ENCODE assay signal across 14 cellular contexts in genomic region chr2:47299555-47299954, GRCh38.
DNase-seq lines count a peak whose midpoint lies in the region; ATAC-seq and TF ChIP-seq lines count a peak whose summit lies in the region.
"Had no signal": no experiment of that assay in that cellular context is flagged by ENCODE, and none has a peak within 500 bp of the region (broad histone marks: within the 10 kb centered on the region; RNA-seq: fewer than 3 reads in every experiment).

No MANE protein-coding gene starts in this region.

- DNase-seq in DMS53 (lab: John Stamatoyannopoulos, UW) (peak; percentile 43), DMS53 treated with DMSO at 0.1 percent for 48 hours (lab: John Stamatoyannopoulos, UW; ENCODE audit: unreplicated experiment) (no peak), fibroblast of the aortic adventitia (ENCODE audit: low read depth) (peak; percentile 72), esophagus squamous epithelium (lab: John Stamatoyannopoulos, UW) (no peak)
- no peak for DNase-seq in activated CD8-positive, alpha-beta memory T cell treated with anti-CD3 and anti-CD28 coated beads for 24 hours
- no peak for DNase-seq in activated CD4-positive, alpha-beta memory T cell treated with anti-CD3 and anti-CD28 coated beads, Interleukin-2, amount 10 ng/mL, durations not matched to agents 7 days and 5 days
- DNase-seq: activated T-cell treated with anti-CD3 and anti-CD28 coated beads, Interleukin-2, amount 50 U/mL, for 72 hours; NCI-H1436; stimulated activated CD4-positive, alpha-beta T cell treated with anti-CD3 and anti-CD28 coated beads, Interleukin-15, amount 100 ng/mL, for 24 hours; stimulated activated naive CD8-positive, alpha-beta T cell treated with anti-CD3 and anti-CD28 coated beads, Interleukin-15, Interleukin-2, amounts not matched to agents 100 U/mL and 50 U/mL, for 24 hours had no signal

- no peaks in the 10 kb centered on the region for H3K36me3 Mint-ChIP-seq in activated CD4-positive, alpha-beta memory T cell treated with anti-CD3 and anti-CD28 coated beads, Interleukin-2, amount 10 ng/mL, durations not matched to agents 7 days and 5 days (ENCODE audit: low read depth)

- no peaks in the 10 kb centered on the region for H3K9me3 ChIP-seq in subcutaneous abdominal adipose tissue (ENCODE audit: control insufficient read depth in 5 of 5, low read length in 5 of 5)
- H3K9me3 ChIP-seq in esophagus squamous epithelium: no peaks in the 10 kb centered on the region

- H3K9ac ChIP-seq in subcutaneous abdominal adipose tissue (ENCODE audit: low read length in 5 of 5): no peak overlapping the region

- CTCF ChIA-PET in activated CD4-positive, alpha-beta memory T cell treated with anti-CD3 and anti-CD28 coated beads, Interleukin-2, amount 10 ng/mL, durations not matched to agents 7 days and 5 days (lab: Charles Lee): no interaction called here

- H3K27me3 Mint-ChIP-seq in activated CD4-positive, alpha-beta memory T cell treated with anti-CD3 and anti-CD28 coated beads, Interleukin-2, amount 10 ng/mL, durations not matched to agents 7 days and 5 days: peaks cover 33% of the 10 kb centered on the region

- H3K36me3 ChIP-seq in subcutaneous abdominal adipose tissue (ENCODE audit: control insufficient read depth in 5 of 5, insufficient read depth in 5 of 5, low read length in 5 of 5): no peaks in the 10 kb centered on the region
- no peaks in the 10 kb centered on the region for H3K36me3 ChIP-seq in esophagus squamous epithelium

- ATAC-seq in SK-N-SH treated with all-trans-retinoic acid at 6 μM for 48 hours: peak; percentile 42; the same call in 1 of the 3 replicates
- ATAC-seq: activated T-cell treated with anti-CD3 and anti-CD28 coated beads, Interleukin-2, amount 50 U/mL, for 72 hours; HCT116; stimulated activated naive CD8-positive, alpha-beta T cell treated with anti-CD3 and anti-CD28 coated beads, Interleukin-15, Interleukin-2, amounts not matched to agents 100 U/mL and 50 U/mL, for 24 hours had no signal

- H3K27ac ChIP-seq in subcutaneous abdominal adipose tissue (ENCODE audit: low read depth, low read length) (peak overlapping the region; percentile 84), esophagus squamous epithelium (peak overlapping the region in 1 of 4 donors; percentile 47)
- H3K27ac ChIP-seq: 22Rv1 had no signal

- H3K27ac Mint-ChIP-seq in activated CD4-positive, alpha-beta memory T cell treated with anti-CD3 and anti-CD28 coated beads, Interleukin-2, amount 10 ng/mL, durations not matched to agents 7 days and 5 days: no peak overlapping the region
- H3K27ac Mint-ChIP-seq: activated T-cell treated with anti-CD3 and anti-CD28 coated beads, Interleukin-2, amount 50 U/mL, for 72 hours had no signal

- H3K4me3 Mint-ChIP-seq in activated CD4-positive, alpha-beta memory T cell treated with anti-CD3 and anti-CD28 coated beads, Interleukin-2, amount 10 ng/mL, durations not matched to agents 7 days and 5 days: no peak overlapping the region
- H3K4me3 Mint-ChIP-seq: activated T-cell treated with anti-CD3 and anti-CD28 coated beads, Interleukin-2, amount 50 U/mL, for 72 hours had no signal

- H3K4me3 ChIP-seq in fibroblast of the aortic adventitia (ENCODE audit: low read depth, low read length) (no peak overlapping the region), subcutaneous abdominal adipose tissue (ENCODE audit: low read depth in 1 of 5, low read length in 5 of 5) (no peak overlapping the region), esophagus squamous epithelium (no peak overlapping the region)

- POLR2A ChIA-PET in activated CD4-positive, alpha-beta memory T cell treated with anti-CD3 and anti-CD28 coated beads, Interleukin-2, amount 10 ng/mL, durations not matched to agents 7 days and 5 days (lab: Charles Lee): no interaction called here

- WGBS in esophagus squamous epithelium, 2 donors: 64 to 82% methylated on average over 9 of the region's 9 CpGs

- TF ChIP-seq CTCF in fibroblast of the aortic adventitia (IDR thresholded peaks at IDR 0.05; ENCODE audit: insufficient read depth, low read length) (peak; percentile 14), esophagus squamous epithelium (IDR thresholded peaks at IDR 0.05) (peak in 1 of 6 experiments; percentile 4)

- TF ChIP-seq POLR2A in esophagus squamous epithelium (IDR thresholded peaks at IDR 0.05): no peak

- intact Hi-C loops in esophagus squamous epithelium (cut with DNase I): no loop called here

- no peaks in the 10 kb centered on the region for H3K9me3 Mint-ChIP-seq in activated CD4-positive, alpha-beta memory T cell treated with anti-CD3 and anti-CD28 coated beads, Interleukin-2, amount 10 ng/mL, durations not matched to agents 7 days and 5 days
- H3K9me3 Mint-ChIP-seq: activated T-cell treated with anti-CD3 and anti-CD28 coated beads, Interleukin-2, amount 50 U/mL, for 72 hours had no signal

- H3K4me1 ChIP-seq in subcutaneous abdominal adipose tissue (ENCODE audit: control insufficient read depth in 5 of 5, insufficient read depth in 5 of 5, low read length in 5 of 5) (peaks cover 0 to 65% (median 57%) of the 10 kb centered on the region in 5 donors), esophagus squamous epithelium (peaks cover 9 to 47% (median 13%) of the 10 kb centered on the region in 3 donors)

- H3K27me3 ChIP-seq in subcutaneous abdominal adipose tissue (ENCODE audit: control insufficient read depth in 5 of 5, insufficient read depth in 4 of 5, low read length in 5 of 5): no peaks in the 10 kb centered on the region
- peaks cover 0 to 2% (median 0%) of the 10 kb centered on the region in 4 donors for H3K27me3 ChIP-seq in esophagus squamous epithelium

- peaks cover 5% of the 10 kb centered on the region for H3K4me1 Mint-ChIP-seq in activated CD4-positive, alpha-beta memory T cell treated with anti-CD3 and anti-CD28 coated beads, Interleukin-2, amount 10 ng/mL, durations not matched to agents 7 days and 5 days

TF ChIP-seq in SK-N-SH treated with all-trans-retinoic acid at 6 μM for 48 hours, 23 proteins besides CTCF, POLR2A, EP300 and RAD21 (continues in another document):
- TF ChIP-seq ZNF565 (CRISPR knock-in tag; conservative IDR thresholded peaks at IDR 0.05; ENCODE audit: low read depth): no peak
- no peak for TF ChIP-seq ZC3H10 (CRISPR knock-in tag; IDR thresholded peaks at IDR 0.05)
- no peak for TF ChIP-seq ZNF70 (CRISPR knock-in tag; IDR thresholded peaks at IDR 0.05)
- TF ChIP-seq CSDC2 (CRISPR knock-in tag; IDR thresholded peaks at IDR 0.05): no peak
- TF ChIP-seq ISL1 (CRISPR knock-in tag; IDR thresholded peaks at IDR 0.05): no peak
- no peak for TF ChIP-seq TSHZ2 (CRISPR knock-in tag; IDR thresholded peaks at IDR 0.05)
- no peak for TF ChIP-seq ESRRG (CRISPR knock-in tag; IDR thresholded peaks at IDR 0.05)
- no peak for TF ChIP-seq ZFP3 (CRISPR knock-in tag; IDR thresholded peaks at IDR 0.05)
- TF ChIP-seq OSR1 (CRISPR knock-in tag; IDR thresholded peaks at IDR 0.05): no peak
- TF ChIP-seq CSRNP3 (CRISPR knock-in tag; IDR thresholded peaks at IDR 0.05): no peak
- TF ChIP-seq, protein P1, sequence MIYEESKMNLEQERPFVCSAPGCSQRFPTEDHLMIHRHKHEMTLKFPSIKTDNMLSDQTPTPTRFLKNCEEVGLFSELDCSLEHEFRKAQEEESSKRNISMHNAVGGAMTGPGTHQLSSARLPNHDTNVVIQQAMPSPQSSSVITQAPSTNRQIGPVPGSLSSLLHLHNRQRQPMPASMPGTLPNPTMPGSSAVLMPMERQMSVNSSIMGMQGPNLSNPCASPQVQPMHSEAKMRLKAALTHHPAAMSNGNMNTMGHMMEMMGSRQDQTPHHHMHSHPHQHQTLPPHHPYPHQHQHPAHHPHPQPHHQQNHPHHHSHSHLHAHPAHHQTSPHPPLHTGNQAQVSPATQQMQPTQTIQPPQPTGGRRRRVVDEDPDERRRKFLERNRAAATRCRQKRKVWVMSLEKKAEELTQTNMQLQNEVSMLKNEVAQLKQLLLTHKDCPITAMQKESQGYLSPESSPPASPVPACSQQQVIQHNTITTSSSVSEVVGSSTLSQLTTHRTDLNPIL (CRISPR knock-in tag; IDR thresholded peaks at IDR 0.05; ENCODE audit: low read depth): no peak
- TF ChIP-seq PPARA (CRISPR knock-in tag; IDR thresholded peaks at IDR 0.05; ENCODE audit: borderline replicate concordance): no peak
- TF ChIP-seq SNAI2 (CRISPR knock-in tag; IDR thresholded peaks at IDR 0.05): no peak

Comparison
In these comparisons a context has a peak if more than half of its experiments do, and no peak if none do; other contexts are left out.
1. DNase-seq: peak in DMS53 (single experiment) and fibroblast of the aortic adventitia (single experiment); none in DMS53 treated with DMSO at 0.1 percent for 48 hours (single experiment), esophagus squamous epithelium (single experiment), activated CD8-positive, alpha-beta memory T cell treated with anti-CD3 and anti-CD28 coated beads for 24 hours (single experiment) and activated CD4-positive, alpha-beta memory T cell treated with anti-CD3 and anti-CD28 coated beads, Interleukin-2, amount 10 ng/mL, durations not matched to agents 7 days and 5 days (single experiment).